ENCODE assay signal across 7 cellular contexts in the genomic region with DNA sequence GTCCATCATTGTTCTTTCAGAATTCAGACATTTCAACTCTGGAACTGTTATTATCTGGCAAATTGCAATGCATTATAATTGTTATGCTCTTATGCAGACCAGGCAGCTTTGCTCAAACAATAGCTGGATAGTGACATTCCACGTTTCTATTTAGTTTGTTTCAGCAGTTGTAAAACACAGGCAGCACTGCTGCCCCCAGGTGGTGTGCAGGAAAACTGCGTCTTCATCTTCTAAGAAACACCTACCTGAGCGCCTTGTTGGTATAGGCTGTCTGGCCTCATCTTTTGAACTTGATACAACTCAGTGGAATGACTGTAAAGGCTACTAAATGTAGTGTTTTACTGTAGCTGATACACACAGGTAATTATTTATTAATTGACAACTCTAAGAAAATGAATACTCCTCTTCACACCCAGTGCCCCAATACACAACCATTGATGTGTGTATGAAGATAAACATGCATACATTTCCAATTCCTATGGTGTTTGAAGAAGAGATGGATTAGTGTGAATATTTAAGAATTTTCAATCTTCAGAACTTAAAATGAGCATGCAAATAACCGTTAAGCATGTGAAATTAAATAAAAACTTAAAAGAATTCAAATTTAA.
DNase-seq lines count a peak whose midpoint lies in the region; ATAC-seq, FAIRE-seq and TF ChIP-seq lines count a peak whose summit lies in the region.

No MANE protein-coding gene starts in this region.

- no peak for FAIRE-seq in GM12878 (lab: Jason Lieb, UNC)

- SMC1A ChIA-PET in GM12878 (lab: Charles Lee; ENCODE audit: uncharacterized antibody, unreplicated experiment): interaction anchor here (1.1 kb wide), 1 partner anchor 11 kb away, joined by 4 read pairs; no protein-coding TSS in a partner anchor

- H3K36me3 ChIP-seq in GM12878 (ENCODE audit: control insufficient read depth in 2 of 2, insufficient read depth in 2 of 2, low read length in 1 of 2) (no peaks in the 10 kb centered on the region), neural cell (ENCODE audit: insufficient read depth, low read length) (no peaks in the 10 kb centered on the region)

- RAD21 ChIA-PET in GM12878 (lab: Charles Lee; ENCODE audit: unreplicated experiment): interaction anchor here (0.7 kb wide), 1 partner anchor 469 kb away, joined by 3 read pairs; no protein-coding TSS in a partner anchor

- H3K9ac ChIP-seq in GM12878 (ENCODE audit: control insufficient read depth, insufficient read depth, low read length) (no peak overlapping the region), neural cell (ENCODE audit: low read length) (no peak overlapping the region)

- H3K4me2 ChIP-seq in GM12878 (ENCODE audit: control insufficient read depth, insufficient read depth): no peak overlapping the region
- no peak overlapping the region for H3K4me2 ChIP-seq in neural cell (ENCODE audit: low read length)

- ATAC-seq in GM12878 (no peak), natural killer cell (no peak), HG03571 (IDR thresholded peaks at IDR 0.05; ENCODE audit: unreplicated experiment) (no peak)

- no peaks in the 10 kb centered on the region for H3K9me3 Mint-ChIP-seq in HFFc6
- H3K9me3 Mint-ChIP-seq in natural killer cell: no peaks in the 10 kb centered on the region

- TF ChIP-seq RAD21 in GM12878 (IDR thresholded peaks at IDR 0.05; ENCODE audit: insufficient read depth, low read depth, low read length) (no peak), neural cell (conservative IDR thresholded peaks at IDR 0.05) (peak; percentile 57)

- H3K27ac ChIP-seq in GM12878 (ENCODE audit: control insufficient read depth, insufficient read depth) (no peak overlapping the region), neural cell (ENCODE audit: low read length) (no peak overlapping the region)

- H3K9me3 ChIP-seq in GM12878 (replicated peaks; ENCODE audit: control insufficient read depth, insufficient read depth, low read length): no peaks in the 10 kb centered on the region
- no peaks in the 10 kb centered on the region for H3K9me3 ChIP-seq in neural cell (ENCODE audit: low read length)

- H3K4me1 ChIP-seq in GM12878 (ENCODE audit: control insufficient read depth, insufficient read depth, low read length): no peaks in the 10 kb centered on the region

- H3K27ac Mint-ChIP-seq in HFFc6: no peak overlapping the region
- H3K27ac Mint-ChIP-seq in natural killer cell: no peak overlapping the region

- CTCF ChIA-PET in GM12878 (lab: Yijun Ruan, JAX): interaction anchor here (1.0 to 3.2 kb wide), 4 partner anchors 8 to 11 kb away, joined by 3 to 19 read pairs (median 4); no protein-coding TSS in a partner anchor

- H3K4me3 ChIP-seq in GM12878 (no peak overlapping the region), neural cell (ENCODE audit: low read length) (no peak overlapping the region)

- H3K79me2 ChIP-seq in GM12878 (ENCODE audit: control insufficient read depth, insufficient read depth, low read length): no peaks in the 10 kb centered on the region
- H3K79me2 ChIP-seq in neural cell (replicated peaks; ENCODE audit: insufficient read depth, low read length): no peaks in the 10 kb centered on the region

- H3K36me3 Mint-ChIP-seq in HFFc6 (ENCODE audit: low read depth): no peaks in the 10 kb centered on the region
- no peaks in the 10 kb centered on the region for H3K36me3 Mint-ChIP-seq in natural killer cell

- no peaks in the 10 kb centered on the region for H4K20me1 ChIP-seq in GM12878 (ENCODE audit: control insufficient read depth, insufficient read depth)
- H4K20me1 ChIP-seq in neural cell (ENCODE audit: insufficient read depth): no peaks in the 10 kb centered on the region

- TF ChIP-seq EP300 in GM12878 (IDR thresholded peaks at IDR 0.05; ENCODE audit: borderline replicate concordance in 1 of 2, control insufficient read depth in 1 of 2, low read depth in 2 of 2, low read length in 2 of 2): no peak
- no peak for TF ChIP-seq EP300 in neural cell (conservative IDR thresholded peaks at IDR 0.05; ENCODE audit: poor library complexity, severe bottlenecking)

- peak; percentile 74 for TF ChIP-seq CTCF in HFFc6 (IDR thresholded peaks at IDR 0.05)
- TF ChIP-seq CTCF in GM12878 (IDR thresholded peaks at IDR 0.05 in 2 of 3, conservative IDR thresholded peaks at IDR 0.05 in 1 of 3; ENCODE audit: control insufficient read depth in 2 of 3, extremely low read depth in 1 of 3, insufficient read depth in 1 of 3, low read depth in 3 of 3, low read length in 3 of 3): peak; percentile 30 to 57 (median 45)
- TF ChIP-seq CTCF in neural cell (IDR thresholded peaks at IDR 0.05; ENCODE audit: poor library complexity, severe bottlenecking): peak; percentile 70
- no peak for TF ChIP-seq CTCF in natural killer cell (IDR thresholded peaks at IDR 0.05)

- H3K27me3 ChIP-seq in GM12878 (replicated peaks in 1 of 2; ENCODE audit: control insufficient read depth in 2 of 2, insufficient read depth in 2 of 2, low read length in 1 of 2) (no peaks in the 10 kb centered on the region; a peak in 1 of 4 replicates), neural cell (ENCODE audit: insufficient read depth, low read depth, low read length) (no peaks in the 10 kb centered on the region)

- H2AFZ ChIP-seq in GM12878 (ENCODE audit: control insufficient read depth, low read depth, low read length) (no peak overlapping the region), neural cell (ENCODE audit: low read depth, low read length) (no peak overlapping the region)

- in situ Hi-C loops in GM12878 (cut with MboI): no loop called here

- no peaks in the 10 kb centered on the region for H3F3A ChIP-seq in neural cell (ENCODE audit: insufficient read depth, low read length, poor library complexity, severe bottlenecking)

- BruUV-seq in GM12878 (replicated peaks; lab: Mats Ljungman, UMichigan): no TSS peak

- H3K9me2 ChIP-seq in neural cell (ENCODE audit: insufficient read depth, low read length): no peaks in the 10 kb centered on the region

- H3K27me3 Mint-ChIP-seq in HFFc6 (ENCODE audit: insufficient read depth) (peaks cover 17% of the 10 kb centered on the region; the same call in 1 of the 2 replicates), natural killer cell (ENCODE audit: low read depth in 2 of 2) (peaks cover 8 to 29% of the 10 kb centered on the region in 2 donors)

- POLR2A ChIA-PET in GM12878 (lab: Charles Lee): no interaction called here

- intact Hi-C loops in GM12878 (cut with micrococcal nuclease; ENCODE audit: unreplicated experiment): no loop called here
- intact Hi-C loops in natural killer cell (cut with micrococcal nuclease): no loop called here

- peaks cover 8% of the 10 kb centered on the region for H3K4me1 Mint-ChIP-seq in HFFc6 (ENCODE audit: low read depth)
- no peaks in the 10 kb centered on the region for H3K4me1 Mint-ChIP-seq in natural killer cell

- H3K4me3 Mint-ChIP-seq in HFFc6 (no peak overlapping the region), natural killer cell (no peak overlapping the region)

- no peak for TF ChIP-seq POLR2A in GM12878 (IDR thresholded peaks at IDR 0.05; ENCODE audit: low read depth, low read length)

- WGBS in GM12878 (ENCODE audit: insufficient coverage, insufficient replicate concordance, low lambda C conversion rate, missing lambda C conversion rate): 10% methylated on average over 4 of the region's 4 CpGs

- DNase-seq in DMS53 treated with DMSO at 0.1 percent for 48 hours (lab: John Stamatoyannopoulos, UW; ENCODE audit: unreplicated experiment) (peak; percentile 36), HFFc6 (peak; percentile 4), GM12878 (ENCODE audit: low read depth, low spot score) (no peak), cerebellar nuclear complex (lab: John Stamatoyannopoulos, UW) (no peak), natural killer cell (no peak)

TF ChIP-seq in GM12878, 131 proteins besides CTCF, POLR2A, EP300 and RAD21 (continues in another document):
- TF ChIP-seq YY1 (IDR thresholded peaks at IDR 0.05; ENCODE audit: low read depth, low read length) (no peak), CHD2 (IDR thresholded peaks at IDR 0.05; ENCODE audit: borderline replicate concordance, low read depth, low read length) (no peak), POU2F2 (IDR thresholded peaks at IDR 0.05; ENCODE audit: borderline replicate concordance, low read depth, low read length) (no peak), FOXK2 (IDR thresholded peaks at IDR 0.05) (no peak), MYB (IDR thresholded peaks at IDR 0.05; ENCODE audit: borderline replicate concordance, low read depth, low read length) (no peak), ZNF384 (IDR thresholded peaks at IDR 0.05; ENCODE audit: borderline replicate concordance, low read depth, low read length) (no peak), PAX5 (IDR thresholded peaks at IDR 0.05; ENCODE audit: borderline replicate concordance, low read depth, low read length) (no peak)

TF ChIP-seq in neural cell, 6 proteins besides CTCF, POLR2A, EP300 and RAD21:
- TF ChIP-seq EZH2 (IDR thresholded peaks at IDR 0.05; ENCODE audit: borderline replicate concordance, insufficient read depth, low read length, poor library complexity, severe bottlenecking): no peak
- TF ChIP-seq SMC3 (conservative IDR thresholded peaks at IDR 0.05; ENCODE audit: poor library complexity): peak; percentile 68

Comparison
In these comparisons a context has a peak if more than half of its experiments do, and no peak if none do; other contexts are left out.
1. DNase-seq: peak in DMS53 treated with DMSO at 0.1 percent for 48 hours (single experiment) and HFFc6 (single experiment); none in GM12878 (single experiment), cerebellar nuclear complex (0 of 2) and natural killer cell (single experiment).